ENCODE assay signal across 16 cellular contexts in the genomic region with DNA sequence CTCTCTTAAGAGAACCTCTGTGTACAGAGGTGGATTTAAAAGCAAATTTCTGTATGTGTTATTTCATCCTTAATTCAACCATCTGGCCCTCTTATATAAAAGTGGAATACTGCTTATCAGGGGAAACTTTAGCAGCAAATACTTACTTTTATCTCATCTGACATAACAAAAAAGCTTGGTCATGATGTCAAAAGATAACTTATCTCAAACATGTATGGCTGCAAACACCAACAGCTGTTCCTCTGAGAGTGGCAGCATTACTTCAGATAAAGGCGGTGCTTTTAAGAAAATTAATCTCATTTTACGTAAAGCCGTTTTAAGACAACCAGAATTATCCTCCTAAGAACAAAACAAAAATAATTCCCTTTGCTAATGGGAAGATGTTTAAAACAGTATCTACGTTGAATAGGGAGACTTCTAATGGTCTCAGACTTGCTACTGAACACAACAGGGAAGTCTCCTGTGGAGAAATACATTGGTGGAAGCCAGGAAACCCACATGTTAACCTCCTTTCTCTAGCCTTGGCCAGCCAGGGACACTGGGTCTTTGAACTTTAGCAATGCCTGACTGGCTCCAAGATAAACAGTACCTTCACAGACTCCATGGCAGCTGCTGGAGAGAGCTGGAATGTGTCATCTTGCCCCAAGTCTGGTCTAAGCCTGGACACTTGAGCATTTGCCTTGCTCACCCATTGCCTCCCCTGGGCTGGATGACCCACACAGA. TPM values are rescaled to one million over a fixed set of nuclear protein-coding genes. Genes with fewer than 3 reads are reported as not detected.
DNase-seq lines count a peak whose midpoint lies in the region; ATAC-seq and TF ChIP-seq lines count a peak whose summit lies in the region.
"Had no signal": no experiment of that assay in that cellular context is flagged by ENCODE, and none has a peak within 500 bp of the region (broad histone marks: within the 10 kb centered on the region; RNA-seq: fewer than 3 reads in every experiment).

No MANE protein-coding gene starts in this region.

- no peak overlapping the region for H3K4me3 ChIP-seq in body of pancreas
- no peak overlapping the region for H3K4me3 ChIP-seq in thyroid gland (replicated peaks in 1 of 3)
- H3K4me3 ChIP-seq: ascending aorta, left lung had no signal

- no peaks in the 10 kb centered on the region for H3K9me3 ChIP-seq in body of pancreas
- no peaks in the 10 kb centered on the region for H3K9me3 ChIP-seq in thyroid gland
- H3K9me3 ChIP-seq: ascending aorta, left lung had no signal

- 14 to 24% methylated on average over 4 of the region's 4 CpGs for WGBS in body of pancreas, 2 donors
- WGBS in thyroid gland, 2 donors = 62 to 75% methylated on average over 4 of the region's 4 CpGs

- peak in 2 of 3 donors; percentile 30 to 43 for TF ChIP-seq POLR2A in body of pancreas (IDR thresholded peaks at IDR 0.05)
- TF ChIP-seq POLR2A in thyroid gland (IDR thresholded peaks at IDR 0.05) = no peak

- TF ChIP-seq CTCF in body of pancreas (IDR thresholded peaks at IDR 0.05) (no peak), thyroid gland (IDR thresholded peaks at IDR 0.05) (no peak)

- H3K4me1 ChIP-seq in body of pancreas = peaks cover 47% of the 10 kb centered on the region
- peaks cover 0 to 15% of the 10 kb centered on the region in 2 donors for H3K4me1 ChIP-seq in thyroid gland
- H3K4me1 ChIP-seq: ascending aorta, left lung had no signal

- intact Hi-C loops in left cardiac atrium (cut with DNase I) (no loop called here), cardiac septum (cut with DNase I) (no loop called here), body of pancreas (cut with DNase I) (no loop called here), thyroid gland (cut with DNase I) (no loop called here)

- no peaks in the 10 kb centered on the region for H3K36me3 ChIP-seq in body of pancreas (replicated peaks in 1 of 2; ENCODE audit: insufficient read depth in 1 of 2, low read depth in 2 of 2)
- H3K36me3 ChIP-seq in thyroid gland = peaks cover 0 to 2% of the 10 kb centered on the region in 2 donors

- H3K27ac ChIP-seq in body of pancreas (peak overlapping the region; percentile 47 to 81 (median 76)), thyroid gland (peak overlapping the region in 1 of 3 donors; percentile 29)
- H3K27ac ChIP-seq: ascending aorta, left lung had no signal

- ATAC-seq in left cardiac atrium (peak; percentile 34 to 82), body of pancreas (peak; percentile 89), left lobe of liver (peak; percentile 91)
- ATAC-seq: effector memory CD8-positive, alpha-beta T cell; left lung had no signal

- no peaks in the 10 kb centered on the region for H3K27me3 ChIP-seq in body of pancreas
- H3K27me3 ChIP-seq in thyroid gland = no peaks in the 10 kb centered on the region
- H3K27me3 ChIP-seq: ascending aorta, left lung had no signal

- no peak for DNase-seq in left cardiac atrium
- DNase-seq in cardiac septum (ENCODE audit: low spot score) = no peak
- DNase-seq in body of pancreas = peak; percentile 74 to 86 (median 78)
- peak; percentile 89 for DNase-seq in left lobe of liver (ENCODE audit: low spot score)
- peak; percentile 16 to 62 for DNase-seq in thyroid gland
- DNase-seq in stimulated activated CD4-positive, alpha-beta T cell treated with anti-CD3 and anti-CD28 coated beads, Interleukin-2, amount 100 ng/mL, for 24 hours = no peak
- DNase-seq in stimulated activated CD4-positive, alpha-beta T cell treated with anti-CD3 and anti-CD28 coated beads, Interleukin-1b, Interleukin-23, amount 100 ng/mL, for 48 hours = no peak
- DNase-seq in NCI-H1092 (lab: John Stamatoyannopoulos, UW) = no peak
- DNase-seq: ACHN; activated CD4-positive, alpha-beta memory T cell treated with anti-CD3 and anti-CD28 coated beads for 36 hours; effector memory CD8-positive, alpha-beta T cell; left lung; NCI-H524 treated with DMSO at 0.1 percent for 48 hours; stimulated activated CD4-positive, alpha-beta T cell treated with anti-CD3 and anti-CD28 coated beads, Interleukin-12 subunit alpha, Interleukin-12 subunit beta, amount 100 ng/mL, for 4 hours; T-helper 9 cell had no signal

RNA-seq across cellular contexts. Expression of a gene that starts 18.1 kb away (rescaled TPM):
- 10 to 100 TPM; 20.1 to 22.4 TPM for total RNA-seq in left cardiac atrium
- total RNA-seq in cardiac septum = 95.1 TPM
- total RNA-seq in body of pancreas = 10 to 100 TPM; 29.6 to 31.0 TPM
- 5.1 TPM for total RNA-seq in left lobe of liver
- total RNA-seq in thyroid gland = 10 to 100 TPM; 32.1 to 81.7 (median 45.1) TPM

Comparison
In these comparisons a context has a peak if more than half of its experiments do, and no peak if none do; other contexts are left out.
1. DNase-seq: peak in body of pancreas (4 of 4), left lobe of liver (single experiment) and thyroid gland (2 of 2); none in left cardiac atrium (single experiment), cardiac septum (single experiment), stimulated activated CD4-positive, alpha-beta T cell treated with anti-CD3 and anti-CD28 coated beads, Interleukin-2, amount 100 ng/mL, for 24 hours (0 of 2), stimulated activated CD4-positive, alpha-beta T cell treated with anti-CD3 and anti-CD28 coated beads, Interleukin-1b, Interleukin-23, amount 100 ng/mL, for 48 hours (single experiment) and NCI-H1092 (single experiment).
2. POLR2A ChIP-seq: peak in body of pancreas (2 of 3); none in thyroid gland (0 of 2).
3. Peak in every context shown above with its lines, with median percentiles within 50 percentile points of each other: ATAC-seq.